ENCODE assay signal across 8 cellular contexts in genomic region chr16:30571444-30572322, GRCh38. TPM values are rescaled to one million over a fixed set of nuclear protein-coding genes. Genes with fewer than 3 reads are reported as not detected.
A peak's percentile ranks its signal among the peaks of the same experiment; 100 is the strongest.
DNase-seq lines count a peak whose midpoint lies in the region; TF ChIP-seq lines count a peak whose summit lies in the region.

Gene ZNF688 (minus strand): TSS chr16:30571714. CDS start chr16:30571629, 85 bp downstream.

- TF ChIP-seq CTCF in Loucy (conservative IDR thresholded peaks at IDR 0.05; ENCODE audit: low read length) (no peak), fibroblast of the aortic adventitia (IDR thresholded peaks at IDR 0.05; ENCODE audit: insufficient read depth, low read length) (no peak), nephron (IDR thresholded peaks at IDR 0.05; ENCODE audit: unreplicated experiment in 3 of 3) (no peak)

- peak within 1 kb of the TSS; percentile 92 to 96 (median 94) for H3K4me3 Mint-ChIP-seq in nephron
- H3K4me3 Mint-ChIP-seq in stimulated activated naive CD8-positive, alpha-beta T cell treated with anti-CD3 and anti-CD28 coated beads, Interleukin-15, Interleukin-2, amounts not matched to agents 100 ng/mL and 50 ng/mL, for 24 hours, result peak within 1 kb of the TSS; percentile 99

- no peaks in the 10 kb centered on the region for H3K36me3 ChIP-seq in Loucy (ENCODE audit: insufficient read depth, low read length)

- H3F3A ChIP-seq in Loucy (ENCODE audit: low read depth), result no peaks in the 10 kb centered on the region

- no peaks in the 10 kb centered on the region for H3K27me3 ChIP-seq in Loucy (ENCODE audit: insufficient read depth, low read length, poor library complexity, severe bottlenecking)

- no peaks in the 10 kb centered on the region for H4K20me1 ChIP-seq in Loucy (ENCODE audit: insufficient read depth, low read length, poor library complexity, severe bottlenecking)

- H3K4me2 ChIP-seq in Loucy (ENCODE audit: low read depth, low read length, poor library complexity, severe bottlenecking), result peak within 1 kb of the TSS; percentile 91

- H3K9me3 Mint-ChIP-seq in nephron, result no peaks in the 10 kb centered on the region
- no peaks in the 10 kb centered on the region for H3K9me3 Mint-ChIP-seq in stimulated activated naive CD8-positive, alpha-beta T cell treated with anti-CD3 and anti-CD28 coated beads, Interleukin-15, Interleukin-2, amounts not matched to agents 100 ng/mL and 50 ng/mL, for 24 hours

- H3K4me1 Mint-ChIP-seq in nephron, result peaks cover 19% of the 10 kb centered on the region
- H3K4me1 Mint-ChIP-seq in stimulated activated naive CD8-positive, alpha-beta T cell treated with anti-CD3 and anti-CD28 coated beads, Interleukin-15, Interleukin-2, amounts not matched to agents 100 ng/mL and 50 ng/mL, for 24 hours (ENCODE audit: low read depth), result peaks cover 69% of the 10 kb centered on the region

- H3K27me3 Mint-ChIP-seq in nephron (ENCODE audit: low read depth), result peaks cover 2% of the 10 kb centered on the region
- H3K27me3 Mint-ChIP-seq in stimulated activated naive CD8-positive, alpha-beta T cell treated with anti-CD3 and anti-CD28 coated beads, Interleukin-15, Interleukin-2, amounts not matched to agents 100 ng/mL and 50 ng/mL, for 24 hours, result no peaks in the 10 kb centered on the region

- peak within 1 kb of the TSS; percentile 84 for H2AFZ ChIP-seq in Loucy (ENCODE audit: low read length)

- H3K4me1 ChIP-seq in Loucy (ENCODE audit: insufficient read depth, low read length, poor library complexity, severe bottlenecking), result peaks cover 29% of the 10 kb centered on the region

- peak within 1 kb of the TSS; percentile 96 for H3K4me3 ChIP-seq in Loucy (ENCODE audit: low read length, poor library complexity, severe bottlenecking)
- peak within 1 kb of the TSS; percentile 76 for H3K4me3 ChIP-seq in fibroblast of the aortic adventitia (ENCODE audit: low read depth, low read length)

- DNase-seq in Daoy (ENCODE audit: low read depth), result peak; percentile 94
- peak; percentile 68 for DNase-seq in GOT3 (lab: John Stamatoyannopoulos, UW)
- DNase-seq in activated effector memory CD4-positive, alpha-beta T cell treated with Interleukin-2 at 50 U/mL for 16 hours, result peak; percentile 91
- DNase-seq in fibroblast of the aortic adventitia (ENCODE audit: low read depth), result peak; percentile 98

- TF ChIP-seq POLR2A in Raji (IDR thresholded peaks at IDR 0.05; ENCODE audit: insufficient read depth, low read depth, low read length), result peak; percentile 78

- no peaks in the 10 kb centered on the region for H3K9me2 ChIP-seq in Loucy (replicated peaks; ENCODE audit: low read depth, low read length)

- peaks cover 22% of the 10 kb centered on the region for H3K79me2 ChIP-seq in Loucy (ENCODE audit: insufficient read depth, low read length)

- peak within 1 kb of the TSS; percentile 99 to 100 (median 100) for H3K27ac Mint-ChIP-seq in nephron
- H3K27ac Mint-ChIP-seq in stimulated activated naive CD8-positive, alpha-beta T cell treated with anti-CD3 and anti-CD28 coated beads, Interleukin-15, Interleukin-2, amounts not matched to agents 100 ng/mL and 50 ng/mL, for 24 hours, result peak within 1 kb of the TSS; percentile 91

- no peaks in the 10 kb centered on the region for H3K36me3 Mint-ChIP-seq in nephron (ENCODE audit: low read depth)
- no peaks in the 10 kb centered on the region for H3K36me3 Mint-ChIP-seq in stimulated activated naive CD8-positive, alpha-beta T cell treated with anti-CD3 and anti-CD28 coated beads, Interleukin-15, Interleukin-2, amounts not matched to agents 100 ng/mL and 50 ng/mL, for 24 hours (ENCODE audit: low read depth)

- H3K9ac ChIP-seq in Loucy (ENCODE audit: low read depth, low read length, poor library complexity, severe bottlenecking), result peak within 1 kb of the TSS; percentile 93

- no peaks in the 10 kb centered on the region for H3K9me3 ChIP-seq in Loucy (ENCODE audit: insufficient read depth, low read depth, low read length)

RNA-seq across cellular contexts. Expression of gene ZNF688, which starts in this region (rescaled TPM):
- total RNA-seq in Daoy (2014; rRNA removed; shearing (Covaris generic)), result 7.1 and 15.5 TPM in 2 replicates
- 6.7 and 57.4 TPM in 2 replicates for total RNA-seq in fibroblast of the aortic adventitia (ENCODE audit: low replicate concordance)

Comparison
In these comparisons a context has a peak if more than half of its experiments do, and no peak if none do; other contexts are left out.
1. Peak in every context shown above with its lines: DNase-seq and H3K4me3 ChIP-seq.